10 cellular contexts compared by ENCODE assay signal in genomic region chr1:210293191-210293607, GRCh38. TPM values are rescaled to one million over a fixed set of nuclear protein-coding genes. Genes with fewer than 3 reads are reported as not detected.
A peak's percentile ranks its signal among the peaks of the same experiment; 100 is the strongest.
DNase-seq lines count a peak whose midpoint lies in the region; TF ChIP-seq lines count a peak whose summit lies in the region.
"Had no signal": no experiment of that assay in that cellular context is flagged by ENCODE, and none has a peak within 500 bp of the region (broad histone marks: within the 10 kb centered on the region; RNA-seq: fewer than 3 reads in every experiment).

No MANE protein-coding gene starts in this region.

- DNase-seq in EL (peak; percentile 76), adrenal gland (peak in 5 of 7 donors; percentile 14 to 52 (median 30)), hepatocyte (ENCODE audit: low spot score) (peak; percentile 42), sigmoid colon (peak; percentile 89), NCI-H446 treated with DMSO at 0.1 percent for 48 hours (lab: John Stamatoyannopoulos, UW) (no peak), NCI-H2107 treated with DMSO at 0.1 percent for 48 hours (lab: John Stamatoyannopoulos, UW; ENCODE audit: unreplicated experiment) (no peak), AML-193 (lab: John Stamatoyannopoulos, UW) (no peak), cerebellum (ENCODE audit: low spot score) (no peak)
- DNase-seq: GF-D8 had no signal

- H3K4me1 ChIP-seq in adrenal gland (replicated peaks in 1 of 2): peaks cover 11 to 17% of the 10 kb centered on the region in 2 donors
- peaks cover 35% of the 10 kb centered on the region for H3K4me1 ChIP-seq in hepatocyte (ENCODE audit: insufficient read depth)
- H3K4me1 ChIP-seq in sigmoid colon: peaks cover 0 to 55% (median 47%) of the 10 kb centered on the region in 4 donors

- no peak for TF ChIP-seq EP300 in sigmoid colon (IDR thresholded peaks at IDR 0.05)

- H2AFZ ChIP-seq in hepatocyte: no peak overlapping the region

- H3K79me2 ChIP-seq in hepatocyte: no peaks in the 10 kb centered on the region

- intact Hi-C loops in adrenal gland (cut with DNase I) (no loop called here), sigmoid colon (cut with DNase I) (loop anchor here (2.0 kb wide), 2 partner anchors 30 to 60 kb away; partner anchors contain the start of gene SERTAD4)

- no peaks in the 10 kb centered on the region for H3K9me2 ChIP-seq in hepatocyte (replicated peaks; ENCODE audit: insufficient read depth)

- no peaks in the 10 kb centered on the region for H3K9me3 ChIP-seq in adrenal gland (replicated peaks in 1 of 3)
- H3K9me3 ChIP-seq in hepatocyte (ENCODE audit: low read depth): no peaks in the 10 kb centered on the region
- no peaks in the 10 kb centered on the region for H3K9me3 ChIP-seq in sigmoid colon

- H3K4me2 ChIP-seq in hepatocyte: peak overlapping the region; percentile 91

- peak overlapping the region in 2 of 5 donors; percentile 39 to 52 for H3K27ac ChIP-seq in adrenal gland
- peak overlapping the region; percentile 90 for H3K27ac ChIP-seq in hepatocyte
- H3K27ac ChIP-seq in sigmoid colon: peak overlapping the region; percentile 78 to 91 (median 84)
- H3K27ac ChIP-seq: epithelial cell of prostate had no signal

- TF ChIP-seq CTCF in adrenal gland (IDR thresholded peaks at IDR 0.05) (no peak), hepatocyte (IDR thresholded peaks at IDR 0.05; ENCODE audit: poor library complexity) (no peak), sigmoid colon (IDR thresholded peaks at IDR 0.05) (no peak)

- H3K4me3 ChIP-seq in adrenal gland: peak overlapping the region in 1 of 4 donors; percentile 49
- H3K4me3 ChIP-seq in hepatocyte: no peak overlapping the region
- H3K4me3 ChIP-seq in sigmoid colon: peak overlapping the region; percentile 29 to 54 (median 42)

- H3K36me3 ChIP-seq in adrenal gland (replicated peaks in 1 of 2) (no peaks in the 10 kb centered on the region), hepatocyte (replicated peaks; ENCODE audit: insufficient read depth, low read depth) (no peaks in the 10 kb centered on the region), sigmoid colon (no peaks in the 10 kb centered on the region)

- WGBS in adrenal gland, 4 donors: 69 to 76% (median 73%) methylated on average over 7 of the region's 7 CpGs
- WGBS in hepatocyte (ENCODE audit: low lambda C conversion rate, missing lambda C conversion rate): 66% methylated on average over 7 of the region's 7 CpGs
- 66 to 79% methylated on average over 7 of the region's 7 CpGs for WGBS in sigmoid colon, 2 donors

- no peaks in the 10 kb centered on the region for H3K27me3 ChIP-seq in adrenal gland
- H3K27me3 ChIP-seq in hepatocyte: peaks cover 4% of the 10 kb centered on the region
- H3K27me3 ChIP-seq in sigmoid colon: no peaks in the 10 kb centered on the region

- no peaks in the 10 kb centered on the region for H4K20me1 ChIP-seq in hepatocyte (ENCODE audit: insufficient read depth, poor library complexity, severe bottlenecking)

- no peak for TF ChIP-seq POLR2A in adrenal gland (IDR thresholded peaks at IDR 0.05)
- no peak for TF ChIP-seq POLR2A in sigmoid colon (IDR thresholded peaks at IDR 0.05)

RNA-seq across cellular contexts. Expression of gene HHAT, which starts 35.5 kb away (rescaled TPM):
- total RNA-seq in adrenal gland: 10 to 100 TPM in 6 of 8 donors, 1 to 10 TPM in 2; 5.9 to 26.7 (median 17.2) TPM
- 1 to 10 TPM; 3.5 to 4.7 (median 3.7) TPM for polyA plus RNA-seq in adrenal gland
- total RNA-seq in hepatocyte: 6.3 and 9.4 TPM in 2 replicates
- 3.9 and 5.3 TPM in 2 replicates for polyA plus RNA-seq in hepatocyte
- 1 to 10 TPM; 2.0 to 6.4 (median 3.6) TPM for total RNA-seq in sigmoid colon
- polyA plus RNA-seq in sigmoid colon: 1 to 10 TPM in 2 of 3 donors, under 1 TPM in 1; 0.46 to 2.1 (median 1.8) TPM
- 7.6 TPM for total RNA-seq in cerebellum

Comparison
In these comparisons a context has a peak if more than half of its experiments do, and no peak if none do; other contexts are left out.
1. DNase-seq: peak in EL (single experiment), adrenal gland (5 of 7), hepatocyte (single experiment) and sigmoid colon (single experiment); none in NCI-H446 treated with DMSO at 0.1 percent for 48 hours (single experiment), NCI-H2107 treated with DMSO at 0.1 percent for 48 hours (single experiment), AML-193 (0 of 2) and cerebellum (single experiment).